8 cellular contexts compared by ENCODE assay signal in genomic region chr2:169573160-169573973, GRCh38. TPM values are rescaled to one million over a fixed set of nuclear protein-coding genes. Genes with fewer than 3 reads are reported as not detected.
A peak's percentile ranks its signal among the peaks of the same experiment; 100 is the strongest.
DNase-seq lines count a peak whose midpoint lies in the region; ATAC-seq and TF ChIP-seq lines count a peak whose summit lies in the region.

Gene FASTKD1 (minus strand): TSS chr2:169573865. CDS start chr2:169572029, 1,836 bp downstream.

- CTCF ChIA-PET in PC-9 (lab: Charles Lee): interaction anchor here (0.7 kb wide), 1 partner anchor 369 kb away, joined by 11 read pairs; no protein-coding TSS in a partner anchor

- H3K9me3 ChIP-seq in PC-9 (ENCODE audit: insufficient read depth, low read depth) (no peaks in the 10 kb centered on the region), esophagus (ENCODE audit: control insufficient read depth in 2 of 2, insufficient read depth in 1 of 2, low read depth in 1 of 2, low read length in 1 of 2) (no peaks in the 10 kb centered on the region), muscle layer of colon (ENCODE audit: low read length) (no peaks in the 10 kb centered on the region)

- H3K36me3 Mint-ChIP-seq in IgD-negative memory B cell: peaks cover 4% of the 10 kb centered on the region

- H3K27ac ChIP-seq in PC-9: no peak within 1 kb of the TSS
- peak within 1 kb of the TSS; percentile 61 to 62 for H3K27ac ChIP-seq in esophagus (ENCODE audit: low read depth in 2 of 2, low read length in 1 of 2)
- peak within 1 kb of the TSS; percentile 57 for H3K27ac ChIP-seq in muscle layer of colon (ENCODE audit: low read depth, low read length)

- no peaks in the 10 kb centered on the region for H3K9me3 Mint-ChIP-seq in IgD-negative memory B cell

- TF ChIP-seq CTCF in PC-9 (conservative IDR thresholded peaks at IDR 0.05): no peak

- peaks cover 14% of the 10 kb centered on the region for H3K79me2 ChIP-seq in PC-9 (ENCODE audit: low read depth)

- peak within 1 kb of the TSS; percentile 96 to 98 (median 98) for H3K4me3 Mint-ChIP-seq in IgD-negative memory B cell

- peak within 1 kb of the TSS; percentile 96 for H2AFZ ChIP-seq in PC-9

- WGBS in esophagus, 2 donors: 0 to 1% methylated on average over 33 of the region's 33 CpGs

- peaks cover 1% of the 10 kb centered on the region for H3K27me3 Mint-ChIP-seq in IgD-negative memory B cell

- POLR2A ChIA-PET in PC-9 (lab: Charles Lee; ENCODE audit: unreplicated experiment): no interaction called here

- H3F3A ChIP-seq in PC-9 (ENCODE audit: insufficient read depth, low read depth): no peaks in the 10 kb centered on the region

- BruUV-seq in PC-9 (replicated peaks; lab: Mats Ljungman, UMichigan): TSS peak; percentile 77

- intact Hi-C loops in PC-9 (cut with micrococcal nuclease; ENCODE audit: unreplicated experiment): no loop called here

- no peaks in the 10 kb centered on the region for H4K20me1 ChIP-seq in PC-9 (ENCODE audit: insufficient read depth)

- H3K36me3 ChIP-seq in PC-9 (ENCODE audit: low read depth) (no peaks in the 10 kb centered on the region), esophagus (ENCODE audit: control insufficient read depth in 2 of 2, insufficient read depth in 2 of 2, low read length in 1 of 2) (no peaks in the 10 kb centered on the region), muscle layer of colon (ENCODE audit: insufficient read depth, low read length) (no peaks in the 10 kb centered on the region)

- H3K27me3 ChIP-seq in PC-9 (ENCODE audit: insufficient read depth, low read depth): no peaks in the 10 kb centered on the region
- H3K27me3 ChIP-seq in esophagus (ENCODE audit: control insufficient read depth in 1 of 2, insufficient read depth in 2 of 2, low read length in 2 of 2): no peaks in the 10 kb centered on the region
- H3K27me3 ChIP-seq in muscle layer of colon (ENCODE audit: control insufficient read depth in 1 of 2, insufficient read depth in 2 of 2, low read length in 2 of 2): no peaks in the 10 kb centered on the region

- H3K4me3 ChIP-seq in PC-9: peak within 1 kb of the TSS; percentile 75
- H3K4me3 ChIP-seq in esophagus (ENCODE audit: low read depth in 1 of 2, low read length in 2 of 2): peak within 1 kb of the TSS; percentile 65 to 73
- H3K4me3 ChIP-seq in muscle layer of colon (ENCODE audit: low read depth in 1 of 2, low read length in 2 of 2): peak within 1 kb of the TSS; percentile 69 to 88

- DNase-seq in DMS 273 treated with DMSO at 0.1 percent for 48 hours (lab: John Stamatoyannopoulos, UW) (peak; percentile 91), PC-9 (peak; percentile 73 to 75)
- DNase-seq in activated T-cell treated with anti-CD3 and anti-CD28 coated beads, Interleukin-2, amount 50 U/mL, for 1 hour: peak; percentile 83
- peak; percentile 71 for DNase-seq in stimulated activated CD8-positive, alpha-beta memory T cell treated with anti-CD3 and anti-CD28 coated beads, Interleukin-7, amount 100 ng/mL, for 24 hours (ENCODE audit: low read depth)

- H3K4me2 ChIP-seq in PC-9: peak within 1 kb of the TSS; percentile 91

- peak within 1 kb of the TSS; percentile 79 to 96 (median 95) for H3K27ac Mint-ChIP-seq in IgD-negative memory B cell

- H3K4me1 Mint-ChIP-seq in IgD-negative memory B cell: peaks cover 11 to 17% (median 16%) of the 10 kb centered on the region in 3 donors

- ATAC-seq in GM21529 (IDR thresholded peaks at IDR 0.05; ENCODE audit: unreplicated experiment): peak; percentile 99

- no peaks in the 10 kb centered on the region for H3K4me1 ChIP-seq in PC-9 (replicated peaks; ENCODE audit: insufficient read depth)
- no peaks in the 10 kb centered on the region for H3K4me1 ChIP-seq in esophagus (ENCODE audit: control insufficient read depth in 2 of 2, insufficient read depth in 2 of 2, low read length in 1 of 2)
- H3K4me1 ChIP-seq in muscle layer of colon (ENCODE audit: insufficient read depth, low read length): no peaks in the 10 kb centered on the region

- peak within 1 kb of the TSS; percentile 46 for H3K9ac ChIP-seq in muscle layer of colon (ENCODE audit: low read length)

- no peaks in the 10 kb centered on the region for H3K9me2 ChIP-seq in PC-9 (ENCODE audit: insufficient read depth)

RNA-seq across cellular contexts. Expression of gene FASTKD1, which starts in this region (rescaled TPM):
- polyA plus RNA-seq in IgD-negative memory B cell: 15.1 TPM
- 19.2 and 22.5 TPM in 2 replicates for total RNA-seq in PC-9 (2021)
- 10 to 100 TPM; 14.2 to 58.5 TPM for polyA plus RNA-seq in esophagus
